8 cellular contexts compared by ENCODE assay signal in genomic region chr19:2274937-2275535, GRCh38. TPM values are rescaled to one million over a fixed set of nuclear protein-coding genes. Genes with fewer than 3 reads are reported as not detected.
DNase-seq lines count a peak whose midpoint lies in the region; ATAC-seq lines count a peak whose summit lies in the region.

No MANE protein-coding gene starts in this region.

- DNase-seq in activated gamma-delta T cell treated with Interleukin-2 at 50 U/mL for 16 hours = peak; percentile 42
- DNase-seq in activated gamma-delta T cell (lab: John Stamatoyannopoulos, UW) = no peak
- DNase-seq in MV-4-11 (lab: John Stamatoyannopoulos, UW) = peak; percentile 73
- peak; percentile 52 for DNase-seq in activated CD4-positive, alpha-beta T cell treated with anti-CD3 and anti-CD28 coated beads for 48 hours
- DNase-seq in myocyte (ENCODE audit: low read depth) = peak; percentile 78

- ATAC-seq in esophagus mucosa (peak; percentile 14), HG03521 (IDR thresholded peaks at IDR 0.05; ENCODE audit: unreplicated experiment) (no peak), HG03196 (IDR thresholded peaks at IDR 0.05; ENCODE audit: unreplicated experiment) (no peak)

RNA-seq across cellular contexts. Expression of gene PEAK3, which starts 6.9 kb away (rescaled TPM):
- total RNA-seq in esophagus mucosa = 0.08 TPM
- 0.16 and 0.36 TPM in 2 replicates for total RNA-seq in myocyte
- polyA plus RNA-seq in myocyte (2012) = 0.21 TPM

RNA-seq across cellular contexts. Expression of gene JSRP1, which starts 18.8 kb away (rescaled TPM):
- not detected for total RNA-seq in esophagus mucosa
- 303 and 333 TPM in 2 replicates for total RNA-seq in myocyte
- polyA plus RNA-seq in myocyte (2012) = 42.4 TPM

RNA-seq across cellular contexts. Expression of gene AMH, which starts 25.9 kb away (rescaled TPM):
- 0.56 TPM for total RNA-seq in esophagus mucosa
- total RNA-seq in myocyte = 5.1 and 7.3 TPM in 2 replicates
- 6.6 TPM for polyA plus RNA-seq in myocyte (2012)

RNA-seq across cellular contexts. Expression of gene LINGO3, which starts 32.9 kb away (rescaled TPM):
- total RNA-seq in esophagus mucosa (not detected), myocyte (not detected in 2 replicates)
- 0.08 TPM for polyA plus RNA-seq in myocyte (2012)

RNA-seq across cellular contexts. Expression of gene SF3A2, which starts 38.4 kb away (rescaled TPM):
- 45.4 TPM for total RNA-seq in esophagus mucosa
- 21.6 and 23.1 TPM in 2 replicates for total RNA-seq in myocyte
- polyA plus RNA-seq in myocyte (2012) = 46.6 TPM

Comparison
In these comparisons a context has a peak if more than half of its experiments do, and no peak if none do; other contexts are left out.
1. RNA of gene JSRP1, which starts 18.8 kb away (total RNA-seq): 303 to 333 TPM in myocyte; not detected in esophagus mucosa (single experiment); every median in the first group is over 100 times any median in the second.